In genomic region chr10:128092454-128092853, GRCh38 we compare ENCODE assay signal across 11 cellular contexts.
"Had no signal": no experiment of that assay in that cellular context is flagged by ENCODE, and none has a peak within 500 bp of the region (broad histone marks: within the 10 kb centered on the region; RNA-seq: fewer than 3 reads in every experiment).

No MANE protein-coding gene starts in this region.

- H3K9ac ChIP-seq: parathyroid adenoma had no signal

- H3K9me3 ChIP-seq: right lobe of liver, thoracic aorta, upper lobe of left lung had no signal

- H2AFZ ChIP-seq: parathyroid adenoma had no signal

- H3K79me2 ChIP-seq: parathyroid adenoma had no signal

- DNase-seq: caudate nucleus; dorsolateral prefrontal cortex; immature natural killer cell; naive thymus-derived CD8-positive, alpha-beta T cell; right lobe of liver; stimulated activated CD4-positive, alpha-beta T cell treated with anti-CD3 and anti-CD28 coated beads, Interleukin-4, amount 100 ng/mL, for 1 hour; upper lobe of left lung had no signal

- H3K4me1 ChIP-seq: parathyroid adenoma, right lobe of liver, upper lobe of left lung had no signal

- H3K27ac ChIP-seq: dorsolateral prefrontal cortex, parathyroid adenoma, right lobe of liver, thoracic aorta, upper lobe of left lung had no signal

- H3K4me3 ChIP-seq: dorsolateral prefrontal cortex, right lobe of liver, smooth muscle cell, thoracic aorta, upper lobe of left lung had no signal

- ATAC-seq: activated CD4-positive, CD25-positive, alpha-beta regulatory T cell treated with anti-CD3 and anti-CD28 coated beads, Interleukin-2, amount 50 U/mL, for 24 hours; naive thymus-derived CD8-positive, alpha-beta T cell; right lobe of liver had no signal

- H3K36me3 ChIP-seq: right lobe of liver, thoracic aorta, upper lobe of left lung had no signal

- H3K4me2 ChIP-seq: smooth muscle cell had no signal

- H3K27me3 ChIP-seq: right lobe of liver, upper lobe of left lung had no signal
